In genomic region chr15:84119367-84119766, GRCh38 we compare ENCODE assay signal across 7 cellular contexts.
DNase-seq lines count a peak whose midpoint lies in the region; ATAC-seq, FAIRE-seq and TF ChIP-seq lines count a peak whose summit lies in the region.
"Not testable (repeated sequence)": the region's sequence is repeated elsewhere in the genome, so short reads cannot be mapped to it uniquely, and the experiment has no call there.

No MANE protein-coding gene starts in this region.

- BruUV-seq in K562 (replicated peaks; lab: Mats Ljungman, UMichigan), result not testable (repeated sequence)

- H3K9me3 Mint-ChIP-seq in GM23338, result not testable (repeated sequence)

- H3K9me3 ChIP-seq in Loucy (ENCODE audit: insufficient read depth, low read depth, low read length); K562 (replicated peaks; ENCODE audit: control insufficient read depth, insufficient read depth, low read depth, low read length): not testable (repeated sequence)

- not testable (repeated sequence) for H3K4me1 Mint-ChIP-seq in GM23338

- not testable (repeated sequence) for H3K36me3 ChIP-seq in GM23338 (ENCODE audit: insufficient read depth); Loucy (ENCODE audit: insufficient read depth, low read length); K562 (ENCODE audit: control insufficient read depth, insufficient read depth, low read length)

- in situ Hi-C loops in K562 (cut with MboI), result not testable (repeated sequence)

- CTCF ChIA-PET in K562 (lab: Yijun Ruan, JAX; ENCODE audit: low intra/inter-chr PET ratio), result not testable (repeated sequence)

- FAIRE-seq in K562 (lab: Jason Lieb, UNC), result peak; percentile 64

- not testable (repeated sequence) for H4K20me1 ChIP-seq in GM23338 (replicated peaks; ENCODE audit: insufficient read depth); Loucy (ENCODE audit: insufficient read depth, low read length, poor library complexity, severe bottlenecking); K562 (replicated peaks; ENCODE audit: control insufficient read depth, insufficient read depth, low read length)

- H3K27me3 Mint-ChIP-seq in GM23338 (ENCODE audit: insufficient read depth, low read depth, poor library complexity), result not testable (repeated sequence)

- TF ChIP-seq CTCF in C4-2B (conservative IDR thresholded peaks at IDR 0.05) (peak; percentile 18; the same call in 1 of the 2 replicates), GM23338 (conservative IDR thresholded peaks at IDR 0.05; ENCODE audit: low read depth in 2 of 2) (peak; percentile 23 to 41), Loucy (conservative IDR thresholded peaks at IDR 0.05; ENCODE audit: low read length) (peak; percentile 21; the same call in 1 of the 2 replicates), K562 (IDR thresholded peaks at IDR 0.05 in 2 of 3, conservative IDR thresholded peaks at IDR 0.05 in 1 of 3; ENCODE audit: insufficient read depth in 2 of 3, low read depth in 1 of 3, low read length in 3 of 3) (peak in 1 of 3 experiments; percentile 27; a peak in 1 of 6 replicates), foreskin keratinocyte (conservative IDR thresholded peaks at IDR 0.05) (peak; percentile 47)

- H3K9me1 ChIP-seq in K562 (ENCODE audit: control insufficient read depth, insufficient read depth, low read length), result not testable (repeated sequence)

- not testable (repeated sequence) for H3K4me1 ChIP-seq in GM23338 (ENCODE audit: insufficient read depth); Loucy (ENCODE audit: insufficient read depth, low read length, poor library complexity, severe bottlenecking); K562 (replicated peaks in 1 of 2; ENCODE audit: control insufficient read depth in 2 of 2, insufficient read depth in 2 of 2, low read length in 2 of 2); foreskin keratinocyte

- not testable (repeated sequence) for H3K36me3 Mint-ChIP-seq in GM23338 (ENCODE audit: low read depth)

- TF ChIP-seq POLR2A in K562 (conservative IDR thresholded peaks at IDR 0.05), result not testable (repeated sequence)

- intact Hi-C loops in K562 (cut with micrococcal nuclease), result not testable (repeated sequence)

- not testable (repeated sequence) for H2AFZ ChIP-seq in GM23338; Loucy (ENCODE audit: low read length); K562 (ENCODE audit: low read depth, low read length)

- not testable (repeated sequence) for H3K4me2 ChIP-seq in GM23338; Loucy (ENCODE audit: low read depth, low read length, poor library complexity, severe bottlenecking); K562 (ENCODE audit: insufficient read depth, low read length)

- H3K27me3 ChIP-seq in GM23338 (ENCODE audit: insufficient read depth); Loucy (ENCODE audit: insufficient read depth, low read length, poor library complexity, severe bottlenecking); K562 (ENCODE audit: control insufficient read depth in 2 of 2, insufficient read depth in 2 of 2, low read length in 2 of 2); foreskin keratinocyte: not testable (repeated sequence)

- H3K27ac Mint-ChIP-seq in GM23338, result not testable (repeated sequence)

- not testable (repeated sequence) for ATAC-seq in GM23338, foreskin keratinocyte
- ATAC-seq in K562, result peak; percentile 63; the same call in 2 of the 3 replicates
- peak; percentile 26 for ATAC-seq in left lobe of liver

- POLR2A ChIA-PET in K562 (lab: Yijun Ruan, JAX), result not testable (repeated sequence)

- H3K79me2 ChIP-seq in GM23338 (replicated peaks; ENCODE audit: insufficient read depth); Loucy (ENCODE audit: insufficient read depth, low read length); K562 (ENCODE audit: control insufficient read depth, insufficient read depth, low read length): not testable (repeated sequence)

- not testable (repeated sequence) for H3K9me2 ChIP-seq in GM23338 (ENCODE audit: insufficient read depth); Loucy (replicated peaks; ENCODE audit: low read depth, low read length)

- H3K27ac ChIP-seq in C4-2B; GM23338 (ENCODE audit: low read depth); K562 (ENCODE audit: extremely low read depth, low read depth, low read length); foreskin keratinocyte: not testable (repeated sequence)

- peak in 1 of 2 experiments; percentile 46; a peak in 2 of 4 replicates for TF ChIP-seq RAD21 in K562 (CRISPR knock-in tag; conservative IDR thresholded peaks at IDR 0.05 in 1 of 2, IDR thresholded peaks at IDR 0.05 in 1 of 2)

- H3K4me3 Mint-ChIP-seq in GM23338, result not testable (repeated sequence)

- 0% methylated on average over 1 of the region's 1 CpG for WGBS in K562 (ENCODE audit: insufficient coverage, low coverage, missing lambda C conversion rate)

- not testable (repeated sequence) for H3F3A ChIP-seq in GM23338 (replicated peaks; ENCODE audit: low read depth); Loucy (ENCODE audit: low read depth)

- not testable (repeated sequence) for TF ChIP-seq EP300 in K562 (IDR thresholded peaks at IDR 0.05; ENCODE audit: low read length)

- H3K9ac ChIP-seq in Loucy (ENCODE audit: low read depth, low read length, poor library complexity, severe bottlenecking); K562 (ENCODE audit: insufficient read depth in 1 of 2, low read depth in 2 of 2, low read length in 2 of 2): not testable (repeated sequence)

- DNase-seq in GM23338 (ENCODE audit: low spot score); foreskin keratinocyte; left lobe of liver (ENCODE audit: low spot score): not testable (repeated sequence)
- DNase-seq in RPMI8226, result peak; percentile 8
- DNase-seq in K562 (ENCODE audit: extremely low read depth in 1 of 4, low spot score in 3 of 4), result peak in 1 of 4 experiments; percentile 3

- H3K4me3 ChIP-seq in GM23338; Loucy (ENCODE audit: low read length, poor library complexity, severe bottlenecking); K562: not testable (repeated sequence)

TF ChIP-seq in K562, 482 proteins besides CTCF, POLR2A, EP300 and RAD21:
- TF ChIP-seq TEAD2 (tag; IDR thresholded peaks at IDR 0.05), result 0 out of 2 replicates have a peak, but pooled peaks have one; percentile 20
TF ChIP-seq in K562: peak in this region for 1; not testable (repeated sequence) for 481.
